In genomic region chr6:56509031-56509430, GRCh38 we compare ENCODE assay signal across 22 cellular contexts.
"Had no signal": no experiment of that assay in that cellular context is flagged by ENCODE, and none has a peak within 500 bp of the region (broad histone marks: within the 10 kb centered on the region; RNA-seq: fewer than 3 reads in every experiment).

No MANE protein-coding gene starts in this region.

- H3K27ac Mint-ChIP-seq: activated CD4-positive, alpha-beta T cell treated with anti-CD3 and anti-CD28 coated beads, Interleukin-2, amount 10 ng/mL, durations not matched to agents 7 days and 5 days; activated naive CD4-positive, alpha-beta T cell treated with anti-CD3 and anti-CD28 coated beads, Interleukin-2, amount 10 ng/mL, durations not matched to agents 7 days and 5 days; activated naive CD8-positive, alpha-beta T cell treated with anti-CD3 and anti-CD28 coated beads, Interleukin-2, amount 50 U/mL, for 24 hours; effector memory CD8-positive, alpha-beta T cell; memory B cell; naive B cell; progenitor cell of endocrine pancreas had no signal

- H3K4me1 ChIP-seq: foreskin keratinocyte had no signal

- H3K27me3 ChIP-seq: foreskin keratinocyte, tibial nerve had no signal

- H3K27me3 Mint-ChIP-seq: activated CD4-positive, alpha-beta T cell treated with anti-CD3 and anti-CD28 coated beads, Interleukin-2, amount 10 ng/mL, durations not matched to agents 7 days and 5 days; activated naive CD4-positive, alpha-beta T cell treated with anti-CD3 and anti-CD28 coated beads, Interleukin-2, amount 10 ng/mL, durations not matched to agents 7 days and 5 days; activated naive CD8-positive, alpha-beta T cell treated with anti-CD3 and anti-CD28 coated beads, Interleukin-2, amount 50 U/mL, for 24 hours; effector memory CD8-positive, alpha-beta T cell; memory B cell; naive B cell; progenitor cell of endocrine pancreas had no signal

- H3K4me1 Mint-ChIP-seq: activated CD4-positive, alpha-beta T cell treated with anti-CD3 and anti-CD28 coated beads, Interleukin-2, amount 10 ng/mL, durations not matched to agents 7 days and 5 days; activated naive CD4-positive, alpha-beta T cell treated with anti-CD3 and anti-CD28 coated beads, Interleukin-2, amount 10 ng/mL, durations not matched to agents 7 days and 5 days; activated naive CD8-positive, alpha-beta T cell treated with anti-CD3 and anti-CD28 coated beads, Interleukin-2, amount 50 U/mL, for 24 hours; memory B cell; naive B cell; neural crest cell had no signal

- H3K9me3 Mint-ChIP-seq: activated CD4-positive, alpha-beta T cell treated with anti-CD3 and anti-CD28 coated beads, Interleukin-2, amount 10 ng/mL, durations not matched to agents 7 days and 5 days; activated naive CD4-positive, alpha-beta T cell treated with anti-CD3 and anti-CD28 coated beads, Interleukin-2, amount 10 ng/mL, durations not matched to agents 7 days and 5 days; activated naive CD8-positive, alpha-beta T cell treated with anti-CD3 and anti-CD28 coated beads, Interleukin-2, amount 50 U/mL, for 24 hours; activated T-cell treated with anti-CD3 and anti-CD28 coated beads, Interleukin-2, amount 50 U/mL, for 4 hours; memory B cell; naive B cell; neural crest cell had no signal

- H3K4me3 Mint-ChIP-seq: activated CD4-positive, alpha-beta T cell treated with anti-CD3 and anti-CD28 coated beads, Interleukin-2, amount 10 ng/mL, durations not matched to agents 7 days and 5 days; activated naive CD4-positive, alpha-beta T cell treated with anti-CD3 and anti-CD28 coated beads, Interleukin-2, amount 10 ng/mL, durations not matched to agents 7 days and 5 days; activated naive CD8-positive, alpha-beta T cell treated with anti-CD3 and anti-CD28 coated beads, Interleukin-2, amount 50 U/mL, for 24 hours; activated T-cell treated with anti-CD3 and anti-CD28 coated beads, Interleukin-2, amount 50 U/mL, for 4 hours; effector memory CD8-positive, alpha-beta T cell; memory B cell; naive B cell; neural crest cell had no signal

- DNase-seq: activated CD4-positive, alpha-beta T cell treated with anti-CD3 and anti-CD28 coated beads, Interleukin-2, amount 10 ng/mL, durations not matched to agents 7 days and 5 days; activated CD8-positive, alpha-beta memory T cell treated with anti-CD3 and anti-CD28 coated beads, Interleukin-2, amount 50 U/mL, for 4 hours; activated effector memory CD4-positive, alpha-beta T cell treated with Interleukin-2 at 50 U/mL for 16 hours; activated naive CD4-positive, alpha-beta T cell treated with anti-CD3 and anti-CD28 coated beads, Interleukin-2, amount 10 ng/mL, durations not matched to agents 7 days and 5 days; activated naive CD8-positive, alpha-beta T cell treated with anti-CD3 and anti-CD28 coated beads, Interleukin-2, amount 50 U/mL, for 24 hours; activated T-cell treated with anti-CD3 and anti-CD28 coated beads, Interleukin-2, amount 50 U/mL, for 4 hours; anterior cingulate cortex; effector memory CD8-positive, alpha-beta T cell; foreskin keratinocyte; glutamatergic neuron; naive B cell; stimulated activated CD4-positive, alpha-beta T cell treated with anti-CD3 and anti-CD28 coated beads, Interleukin-12 subunit alpha, Interleukin-12 subunit beta, amount 100 ng/mL, for 4 hours; stimulated activated CD4-positive, alpha-beta T cell treated with anti-CD3 and anti-CD28 coated beads, Interleukin-1b, Interleukin-23, amount 100 ng/mL, for 48 hours; stimulated activated CD8-positive, alpha-beta memory T cell treated with anti-CD3 and anti-CD28 coated beads, Interleukin-4, amount 100 ng/mL, for 48 hours; stimulated activated naive CD4-positive, alpha-beta T cell had no signal

- H3K27ac ChIP-seq: foreskin keratinocyte had no signal

- ATAC-seq: activated CD4-positive, CD25-positive, alpha-beta regulatory T cell treated with anti-CD3 and anti-CD28 coated beads, Interleukin-2, amount 50 U/mL, for 24 hours; activated naive CD8-positive, alpha-beta T cell treated with anti-CD3 and anti-CD28 coated beads, Interleukin-2, amount 50 U/mL, for 24 hours; activated T-cell treated with anti-CD3 and anti-CD28 coated beads, Interleukin-2, amount 50 U/mL, for 4 hours; effector memory CD8-positive, alpha-beta T cell; foreskin keratinocyte; left lobe of liver; sciatic nerve had no signal

- H3K36me3 Mint-ChIP-seq: activated naive CD4-positive, alpha-beta T cell treated with anti-CD3 and anti-CD28 coated beads, Interleukin-2, amount 10 ng/mL, durations not matched to agents 7 days and 5 days; memory B cell; naive B cell had no signal

- H3K9me3 ChIP-seq: tibial nerve had no signal

- H3K4me3 ChIP-seq: tibial nerve had no signal
